In genomic region chr13:96707146-96707545, GRCh38 we compare ENCODE assay signal across 23 cellular contexts.
"Had no signal": no experiment of that assay in that cellular context is flagged by ENCODE, and none has a peak within 500 bp of the region (broad histone marks: within the 10 kb centered on the region; RNA-seq: fewer than 3 reads in every experiment).

No MANE protein-coding gene starts in this region.

- H3K4me3 ChIP-seq: colonic mucosa, coronary artery, dorsolateral prefrontal cortex, esophagus muscularis mucosa, esophagus squamous epithelium, gastrocnemius medialis, gastroesophageal sphincter, heart left ventricle, heart right ventricle had no signal

- H3K4me1 ChIP-seq: colonic mucosa, esophagus muscularis mucosa, esophagus squamous epithelium, foreskin keratinocyte, gastrocnemius medialis, gastroesophageal sphincter, heart left ventricle, heart right ventricle had no signal

- H3K9me3 ChIP-seq: colonic mucosa, esophagus muscularis mucosa, esophagus squamous epithelium, gastrocnemius medialis, gastroesophageal sphincter, heart left ventricle, heart right ventricle had no signal

- H3K27ac ChIP-seq: colonic mucosa, coronary artery, dorsolateral prefrontal cortex, epithelial cell of prostate, esophagus muscularis mucosa, esophagus squamous epithelium, foreskin keratinocyte, gastrocnemius medialis, gastroesophageal sphincter, heart left ventricle, heart right ventricle had no signal

- H3K36me3 ChIP-seq: colonic mucosa, esophagus muscularis mucosa, esophagus squamous epithelium, gastrocnemius medialis, gastroesophageal sphincter, heart left ventricle, heart right ventricle had no signal

- H3K27me3 ChIP-seq: colonic mucosa, dorsolateral prefrontal cortex, esophagus muscularis mucosa, esophagus squamous epithelium, foreskin keratinocyte, gastrocnemius medialis, gastroesophageal sphincter, heart left ventricle, heart right ventricle had no signal

- DNase-seq: colonic mucosa; cortex of kidney; dermis blood vessel endothelial cell; dorsolateral prefrontal cortex; effector CD4-positive, alpha-beta T cell; effector CD8-positive, alpha-beta T cell; effector memory CD4-positive, alpha-beta T cell; effector memory CD8-positive, alpha-beta T cell; endodermal cell; erythroblast; esophagus squamous epithelium; foreskin fibroblast; foreskin keratinocyte; foreskin melanocyte; gastrocnemius medialis; glutamatergic neuron; head of caudate nucleus; heart left ventricle; heart right ventricle had no signal
